ENCODE assay signal across 1 cellular context in the genomic region with DNA sequence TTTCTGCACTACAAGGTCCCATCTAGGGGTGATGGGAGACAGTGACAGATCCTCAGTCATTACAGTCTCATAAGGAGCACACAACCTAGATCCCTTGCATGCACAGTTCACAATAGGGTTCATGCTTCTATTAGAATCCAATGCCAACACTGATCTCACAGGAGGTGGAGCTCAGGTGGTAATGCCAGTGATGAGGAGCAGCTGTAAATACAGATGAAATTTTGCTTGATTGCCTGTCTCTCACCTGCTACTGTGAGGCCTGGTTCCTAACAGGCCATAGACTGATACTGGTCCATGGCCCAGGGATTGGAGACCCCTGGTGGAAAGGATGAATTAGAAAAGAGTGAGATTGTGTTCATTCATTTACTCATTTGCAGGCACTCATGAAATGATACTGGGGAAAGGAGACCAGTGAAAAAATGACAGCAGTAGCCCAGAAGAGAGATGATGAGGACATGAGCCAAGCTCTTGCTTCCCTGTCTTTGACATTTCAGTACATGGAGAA.
TF ChIP-seq lines count a peak whose summit lies in the region.

No MANE protein-coding gene starts in this region.

TF ChIP-seq in H1, 55 proteins besides CTCF, POLR2A, EP300 and RAD21:
- TF ChIP-seq SIRT6 (IDR thresholded peaks at IDR 0.05; ENCODE audit: low read length): no peak
TF ChIP-seq in H1: peak in this region for 0.
